ENCODE assay signal across 1 cellular context in the genomic region with DNA sequence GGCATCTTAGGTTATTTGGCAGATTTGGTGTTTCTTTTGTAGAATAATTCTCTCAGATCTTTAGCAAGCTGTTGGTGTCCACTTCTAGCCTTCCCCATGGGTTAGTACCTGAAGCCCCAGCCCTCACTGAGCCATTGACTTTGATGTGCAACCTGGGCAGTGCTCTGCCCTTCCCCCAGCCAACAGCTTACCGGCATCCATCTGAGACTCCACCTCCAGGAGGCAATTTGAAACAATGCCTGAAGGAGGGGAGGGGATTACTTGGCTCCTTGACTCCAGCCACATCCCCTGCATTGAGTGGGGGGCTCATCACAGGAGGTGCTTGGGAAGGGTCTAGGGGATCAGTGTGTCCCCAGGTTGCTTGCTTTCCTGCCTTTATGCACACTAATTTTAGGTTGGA.
A peak's percentile ranks its signal among the peaks of the same experiment; 100 is the strongest.
TF ChIP-seq lines count a peak whose summit lies in the region.

No MANE protein-coding gene starts in this region.

TF ChIP-seq in H1, 55 proteins besides CTCF, POLR2A, EP300 and RAD21:
- TF ChIP-seq, protein P1, sequence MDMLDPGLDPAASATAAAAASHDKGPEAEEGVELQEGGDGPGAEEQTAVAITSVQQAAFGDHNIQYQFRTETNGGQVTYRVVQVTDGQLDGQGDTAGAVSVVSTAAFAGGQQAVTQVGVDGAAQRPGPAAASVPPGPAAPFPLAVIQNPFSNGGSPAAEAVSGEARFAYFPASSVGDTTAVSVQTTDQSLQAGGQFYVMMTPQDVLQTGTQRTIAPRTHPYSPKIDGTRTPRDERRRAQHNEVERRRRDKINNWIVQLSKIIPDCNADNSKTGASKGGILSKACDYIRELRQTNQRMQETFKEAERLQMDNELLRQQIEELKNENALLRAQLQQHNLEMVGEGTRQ (IDR thresholded peaks at IDR 0.05; ENCODE audit: low read length): no peak
- TF ChIP-seq EGR1 (IDR thresholded peaks at IDR 0.05; ENCODE audit: borderline replicate concordance, low read depth, low read length): no peak
- TF ChIP-seq NANOG (IDR thresholded peaks at IDR 0.05; ENCODE audit: insufficient read depth, low read depth, low read length, poor library complexity, severe bottlenecking): peak; percentile 3
- no peak for TF ChIP-seq MAX (IDR thresholded peaks at IDR 0.05)
